ENCODE assay signal across 9 cellular contexts in the genomic region with DNA sequence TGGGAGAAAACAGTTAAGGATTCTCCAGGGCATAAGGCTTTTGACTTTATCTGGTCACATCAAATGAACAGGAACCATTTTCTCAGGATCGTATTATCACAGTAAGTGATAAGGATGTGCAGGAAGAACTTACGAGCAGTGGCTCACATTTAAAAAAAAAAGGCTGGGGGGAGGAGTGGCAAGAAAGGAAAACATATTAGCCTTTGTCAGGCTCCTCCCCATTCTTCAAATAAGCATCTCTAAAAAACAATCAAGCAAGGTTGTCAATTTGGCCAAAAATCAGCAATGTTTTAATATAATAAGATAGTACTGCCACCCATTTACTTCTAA.
A peak's percentile ranks its signal among the peaks of the same experiment; 100 is the strongest.
DNase-seq lines count a peak whose midpoint lies in the region; ATAC-seq, FAIRE-seq and TF ChIP-seq lines count a peak whose summit lies in the region.
"Had no signal": no experiment of that assay in that cellular context is flagged by ENCODE, and none has a peak within 500 bp of the region (broad histone marks: within the 10 kb centered on the region; RNA-seq: fewer than 3 reads in every experiment).

No MANE protein-coding gene starts in this region.

- no peaks in the 10 kb centered on the region for H3K4me1 ChIP-seq in mucosa of stomach (ENCODE audit: control insufficient read depth, insufficient read depth, low read length)

- FAIRE-seq in GM19239 (lab: Jason Lieb, UNC) = no peak

- peak overlapping the region; percentile 83 for H3K4me3 Mint-ChIP-seq in activated naive CD8-positive, alpha-beta T cell treated with anti-CD3 and anti-CD28 coated beads, Interleukin-2, amount 50 U/mL, for 24 hours

- DNase-seq in AG04450 (ENCODE audit: low read depth, low spot score) = no peak
- no peak for DNase-seq in activated naive CD8-positive, alpha-beta T cell treated with anti-CD3 and anti-CD28 coated beads, Interleukin-2, amount 50 U/mL, for 24 hours
- no peak for DNase-seq in NCI-H748 treated with DMSO at 0.1 percent for 48 hours (lab: John Stamatoyannopoulos, UW)
- no peak for DNase-seq in HuH-7.5 (ENCODE audit: low spot score)
- no peak for DNase-seq in GM19239 (ENCODE audit: insufficient read length, low spot score)
- no peak for DNase-seq in posterior cingulate gyrus

- H3K27me3 ChIP-seq in AG04450 (ENCODE audit: control insufficient read depth, insufficient read depth, low read length) = no peaks in the 10 kb centered on the region
- H3K27me3 ChIP-seq in mucosa of stomach (ENCODE audit: control insufficient read depth, insufficient read depth, low read length) = no peaks in the 10 kb centered on the region

- no peaks in the 10 kb centered on the region for H3K36me3 ChIP-seq in mucosa of stomach (ENCODE audit: control insufficient read depth, insufficient read depth, low read length)

- peak overlapping the region; percentile 39 for H3K9ac ChIP-seq in mucosa of stomach (ENCODE audit: low read length)

- H3K27ac ChIP-seq in AG04450 (ENCODE audit: low read depth, low read length) = no peak overlapping the region
- H3K27ac ChIP-seq: HL-60 had no signal

- H3K27ac Mint-ChIP-seq in activated naive CD8-positive, alpha-beta T cell treated with anti-CD3 and anti-CD28 coated beads, Interleukin-2, amount 50 U/mL, for 24 hours = peak overlapping the region; percentile 77

- no peaks in the 10 kb centered on the region for H3K9me3 Mint-ChIP-seq in activated naive CD8-positive, alpha-beta T cell treated with anti-CD3 and anti-CD28 coated beads, Interleukin-2, amount 50 U/mL, for 24 hours

- intact Hi-C loops in posterior cingulate gyrus (cut with DNase I) = no loop called here

- peak; percentile 3 for ATAC-seq in HG02981 (IDR thresholded peaks at IDR 0.05; ENCODE audit: unreplicated experiment)
- no peak for ATAC-seq in activated naive CD8-positive, alpha-beta T cell treated with anti-CD3 and anti-CD28 coated beads, Interleukin-2, amount 50 U/mL, for 24 hours

- H3K9me3 ChIP-seq in AG04450 (ENCODE audit: control insufficient read depth, insufficient read depth, low read length) (no peaks in the 10 kb centered on the region), mucosa of stomach (ENCODE audit: control insufficient read depth, low read length) (no peaks in the 10 kb centered on the region)

- H3K27me3 Mint-ChIP-seq in activated naive CD8-positive, alpha-beta T cell treated with anti-CD3 and anti-CD28 coated beads, Interleukin-2, amount 50 U/mL, for 24 hours = peaks cover 11% of the 10 kb centered on the region

- H3K4me1 Mint-ChIP-seq in activated naive CD8-positive, alpha-beta T cell treated with anti-CD3 and anti-CD28 coated beads, Interleukin-2, amount 50 U/mL, for 24 hours = peaks cover 18% of the 10 kb centered on the region

- H3K4me3 ChIP-seq in AG04450 (ENCODE audit: low read depth, low read length) (peak overlapping the region; percentile 59), mucosa of stomach (ENCODE audit: low read length) (peak overlapping the region; percentile 8)

- CTCF ChIA-PET in AG04450 (lab: Charles Lee) = no interaction called here

- no peaks in the 10 kb centered on the region for H3K36me3 Mint-ChIP-seq in activated naive CD8-positive, alpha-beta T cell treated with anti-CD3 and anti-CD28 coated beads, Interleukin-2, amount 50 U/mL, for 24 hours (ENCODE audit: low read depth)

- no peak for TF ChIP-seq CTCF in AG04450 (IDR thresholded peaks at IDR 0.05; ENCODE audit: low read depth, low read length)

- POLR2A ChIA-PET in AG04450 (lab: Yijun Ruan, JAX) = no interaction called here
